Comparison of ENCODE assay signal across 26 cellular contexts in genomic region chr14:37202265-37202664, GRCh38. TPM values are rescaled to one million over a fixed set of nuclear protein-coding genes. Genes with fewer than 3 reads are reported as not detected.
DNase-seq lines count a peak whose midpoint lies in the region; ATAC-seq, FAIRE-seq and TF ChIP-seq lines count a peak whose summit lies in the region.
"Had no signal": no experiment of that assay in that cellular context is flagged by ENCODE, and none has a peak within 500 bp of the region (broad histone marks: within the 10 kb centered on the region; RNA-seq: fewer than 3 reads in every experiment).

No MANE protein-coding gene starts in this region.

- TF ChIP-seq POLR2A in tibial nerve (IDR thresholded peaks at IDR 0.05): no peak

- H3K4me2 ChIP-seq in PC-3 (ENCODE audit: low read length): peak overlapping the region; percentile 66
- H3K4me2 ChIP-seq: BLaER1 had no signal

- H3K27ac Mint-ChIP-seq in Calu3 (ENCODE audit: unreplicated experiment): peak overlapping the region; percentile 52
- H3K27ac Mint-ChIP-seq: mesothelial cell of epicardium; naive thymus-derived CD4-positive, alpha-beta T cell had no signal

- DNase-seq in Calu3 (no peak), PC-3 (peak; percentile 89), choroid plexus epithelial cell (ENCODE audit: low read depth) (peak; percentile 20), foreskin keratinocyte (peak; percentile 77 to 90), frontal cortex (ENCODE audit: low spot score in 2 of 2) (no peak), tibial nerve (ENCODE audit: low spot score in 2 of 2) (no peak), GM10266 (ENCODE audit: extremely low spot score) (no peak)
- DNase-seq: activated naive CD4-positive, alpha-beta T cell treated with anti-CD3 and anti-CD28 coated beads, Interleukin-2, amount 50 U/mL, for 16 hours; aorta; COR-L47; effector CD8-positive, alpha-beta T cell; heart left ventricle; MG63; naive thymus-derived CD4-positive, alpha-beta T cell; NCI-H1417 treated with DMSO at 0.1 percent for 48 hours; NCI-H2081 treated with DMSO at 0.1 percent for 48 hours; NCI-H446; occipital lobe; Right ventricle myocardium superior; SW 1271; upper lobe of left lung had no signal

- no peak overlapping the region for H2AFZ ChIP-seq in PC-3 (ENCODE audit: low read length)

- H3K9ac ChIP-seq in PC-3 (ENCODE audit: low read length): peak overlapping the region; percentile 18; the same call in 1 of the 2 replicates
- H3K9ac ChIP-seq: BLaER1 had no signal

- H3K27ac ChIP-seq in PC-3 (ENCODE audit: low read length) (peak overlapping the region; percentile 81), foreskin keratinocyte (peak overlapping the region; percentile 48), tibial nerve (no peak overlapping the region)
- H3K27ac ChIP-seq: BLaER1, heart left ventricle, upper lobe of left lung had no signal

- peak overlapping the region; percentile 31 for H3K4me3 ChIP-seq in PC-3 (ENCODE audit: low read length)
- H3K4me3 ChIP-seq in choroid plexus epithelial cell (ENCODE audit: low read depth, low read length): no peak overlapping the region
- H3K4me3 ChIP-seq in tibial nerve: no peak overlapping the region
- H3K4me3 ChIP-seq: BLaER1, heart left ventricle, MG63, upper lobe of left lung had no signal

- no peak for TF ChIP-seq EP300 in tibial nerve (IDR thresholded peaks at IDR 0.05)

- H3K27me3 ChIP-seq in PC-3 (ENCODE audit: low read length) (no peaks in the 10 kb centered on the region), foreskin keratinocyte (no peaks in the 10 kb centered on the region), tibial nerve (no peaks in the 10 kb centered on the region)
- H3K27me3 ChIP-seq: BLaER1, heart left ventricle, MG63, upper lobe of left lung had no signal

- POLR2A ChIA-PET in PC-3 (lab: Charles Lee; ENCODE audit: unreplicated experiment): interaction anchor here (0.8 kb wide), 1 partner anchor 387 kb away, joined by 15 read pairs; no protein-coding TSS in a partner anchor

- ATAC-seq in PC-3: peak; percentile 65
- peak; percentile 67 for ATAC-seq in foreskin keratinocyte
- ATAC-seq in HG02798 (IDR thresholded peaks at IDR 0.05; ENCODE audit: poor library complexity, unreplicated experiment): no peak
- ATAC-seq: heart left ventricle; left lobe of liver; naive thymus-derived CD4-positive, alpha-beta T cell; WTC11 had no signal

- peaks cover 92% of the 10 kb centered on the region for H3K79me2 ChIP-seq in PC-3 (ENCODE audit: low read length)

- H3K9me3 ChIP-seq in PC-3 (ENCODE audit: low read length): peaks cover 8% of the 10 kb centered on the region; the same call in 1 of the 2 replicates
- peaks cover 0 to 13% (median 0%) of the 10 kb centered on the region in 4 donors for H3K9me3 ChIP-seq in tibial nerve

- no peaks in the 10 kb centered on the region for H3F3A ChIP-seq in PC-3 (ENCODE audit: low read length, unreplicated experiment)

- no peak overlapping the region for H3K4me3 Mint-ChIP-seq in Calu3 (ENCODE audit: low read depth, unreplicated experiment)
- H3K4me3 Mint-ChIP-seq: mesothelial cell of epicardium; naive thymus-derived CD4-positive, alpha-beta T cell; WTC11 had no signal

- no peaks in the 10 kb centered on the region for H4K20me1 ChIP-seq in PC-3 (ENCODE audit: low read length)
- H4K20me1 ChIP-seq: BLaER1 had no signal

- H3K36me3 Mint-ChIP-seq in Calu3 (ENCODE audit: insufficient read depth, unreplicated experiment): peaks cover 15% of the 10 kb centered on the region
- H3K36me3 Mint-ChIP-seq: naive thymus-derived CD4-positive, alpha-beta T cell had no signal

- 71 to 81% methylated on average over 2 of the region's 2 CpGs for WGBS in tibial nerve, 2 donors

- H3K27me3 Mint-ChIP-seq in Calu3 (ENCODE audit: unreplicated experiment): no peaks in the 10 kb centered on the region

- BruUV-seq in Calu3 (replicated peaks; lab: Mats Ljungman, UMichigan) (no TSS peak), PC-3 (replicated peaks; lab: Mats Ljungman, UMichigan) (no TSS peak)

- H3K4me1 Mint-ChIP-seq in Calu3 (ENCODE audit: low read depth, unreplicated experiment): peaks cover 30% of the 10 kb centered on the region

- TF ChIP-seq CTCF in Calu3 (IDR thresholded peaks at IDR 0.05; ENCODE audit: unreplicated experiment): no peak
- no peak for TF ChIP-seq CTCF in PC-3 (conservative IDR thresholded peaks at IDR 0.05; ENCODE audit: low read depth, low read length)
- no peak for TF ChIP-seq CTCF in choroid plexus epithelial cell (conservative IDR thresholded peaks at IDR 0.05; ENCODE audit: low read depth, low read length)
- no peak for TF ChIP-seq CTCF in foreskin keratinocyte (conservative IDR thresholded peaks at IDR 0.05)
- no peak for TF ChIP-seq CTCF in tibial nerve (IDR thresholded peaks at IDR 0.05)
- no peak for TF ChIP-seq CTCF in GM10266 (IDR thresholded peaks at IDR 0.05; ENCODE audit: control insufficient read depth, insufficient read depth, low read depth, missing control alignments)

- no peaks in the 10 kb centered on the region for H3K9me2 ChIP-seq in PC-3 (replicated peaks; ENCODE audit: low read length)

- peaks cover 48% of the 10 kb centered on the region for H3K4me1 ChIP-seq in PC-3 (ENCODE audit: insufficient read depth, low read length)
- H3K4me1 ChIP-seq in foreskin keratinocyte: peaks cover 16% of the 10 kb centered on the region
- peaks cover 0 to 17% (median 0%) of the 10 kb centered on the region in 4 donors for H3K4me1 ChIP-seq in tibial nerve
- H3K4me1 ChIP-seq: BLaER1 had no signal

- intact Hi-C loops in Calu3 (cut with micrococcal nuclease; ENCODE audit: unreplicated experiment): no loop called here
- intact Hi-C loops in PC-3 (cut with micrococcal nuclease): loop anchor here (2.0 kb wide), 2 partner anchors 23 to 31 kb away; no protein-coding TSS in a partner anchor

- peaks cover 23% of the 10 kb centered on the region for H3K36me3 ChIP-seq in PC-3 (ENCODE audit: low read depth, low read length)
- H3K36me3 ChIP-seq in tibial nerve: peaks cover 0 to 9% (median 0%) of the 10 kb centered on the region in 3 donors
- H3K36me3 ChIP-seq: BLaER1, heart left ventricle, MG63, upper lobe of left lung had no signal

- H3K9me3 Mint-ChIP-seq in Calu3 (ENCODE audit: low read depth, unreplicated experiment): no peaks in the 10 kb centered on the region

- FAIRE-seq in frontal cortex (lab: Jason Lieb, UNC): no peak

- CTCF ChIA-PET in Calu3 (lab: Charles Lee) (interaction anchor here (0.6 kb wide), 1 partner anchor 32 kb away, joined by 5 read pairs; no protein-coding TSS in a partner anchor), PC-3 (lab: Charles Lee) (interaction anchor here (1.0 to 2.0 kb wide), 3 partner anchors 28 to 31 kb away, joined by 3 to 8 read pairs (median 5); no protein-coding TSS in a partner anchor)

RNA-seq across cellular contexts. Expression of gene MIPOL1, which starts 4.5 kb away (rescaled TPM):
- total RNA-seq in Calu3 (2022) (22.0 and 27.2 TPM in 2 replicates), PC-3 (2014; rRNA removed) (14.2 and 22.5 TPM in 2 replicates), foreskin keratinocyte (9.3 and 10.2 TPM in 2 replicates), frontal cortex (33.8 TPM), tibial nerve (10 to 100 TPM; 11.4 to 25.7 (median 18.9) TPM)
- polyA plus RNA-seq in foreskin keratinocyte: 1.9 and 2.7 TPM in 2 replicates
- polyA plus RNA-seq: naive thymus-derived CD4-positive, alpha-beta T cell had no signal

RNA-seq across cellular contexts. Expression of gene SLC25A21, which starts 29.9 kb away (rescaled TPM):
- 1.2 and 1.4 TPM in 2 replicates for total RNA-seq in Calu3 (2022)
- 0.87 and 1.0 TPM in 2 replicates for total RNA-seq in PC-3 (2014; rRNA removed)
- total RNA-seq in foreskin keratinocyte: 0.24 and 0.25 TPM in 2 replicates
- polyA plus RNA-seq in foreskin keratinocyte: 0.18 and 0.38 TPM in 2 replicates
- total RNA-seq in frontal cortex: 6.1 TPM
- under 1 TPM in 3 of 4 donors, not detected in 1; 0.30 to 0.98 (median 0.42) TPM for total RNA-seq in tibial nerve
- total RNA-seq: naive thymus-derived CD4-positive, alpha-beta T cell had no signal
- polyA plus RNA-seq: naive thymus-derived CD4-positive, alpha-beta T cell had no signal

Comparison
In these comparisons a context has a peak if more than half of its experiments do, and no peak if none do; other contexts are left out.
1. DNase-seq: peak in PC-3 (single experiment), choroid plexus epithelial cell (single experiment) and foreskin keratinocyte (2 of 2); none in Calu3 (single experiment), frontal cortex (0 of 2), tibial nerve (0 of 2) and GM10266 (single experiment).
2. H3K27ac ChIP-seq: peak in PC-3 (single experiment) and foreskin keratinocyte (single experiment); none in tibial nerve (0 of 4).